Comparison of ENCODE assay signal across 1 cellular context in genomic region chr22:50185384-50186087, GRCh38.
A peak's percentile ranks its signal among the peaks of the same experiment; 100 is the strongest.
TF ChIP-seq lines count a peak whose summit lies in the region.

TRABD (plus strand) TSS chr22:50185913; CDS start chr22:50193061, 7,148 bp downstream.

TF ChIP-seq in K562, 482 proteins besides CTCF, POLR2A, EP300 and RAD21 (continued from another document):
- TF ChIP-seq ZBTB5 (IDR thresholded peaks at IDR 0.05) (no peak), ZNF217 (CRISPR knock-in tag; IDR thresholded peaks at IDR 0.05) (no peak), PTBP1 (IDR thresholded peaks at IDR 0.05; ENCODE audit: low read depth, low read length) (no peak), ZNF146 (CRISPR knock-in tag; IDR thresholded peaks at IDR 0.05; ENCODE audit: unreplicated experiment) (no peak), E2F4 (CRISPR knock-in tag; IDR thresholded peaks at IDR 0.05; ENCODE audit: low read depth) (no peak), PCBP2 (IDR thresholded peaks at IDR 0.05; ENCODE audit: low read depth, low read length, poor library complexity, severe bottlenecking) (no peak), ZNF133 (CRISPR knock-in tag; IDR thresholded peaks at IDR 0.05) (no peak), ZFX (CRISPR knock-in tag; IDR thresholded peaks at IDR 0.05) (no peak), POLR2G (IDR thresholded peaks at IDR 0.05; ENCODE audit: low read depth, low read length) (peak; percentile 64), CREB5 (CRISPR knock-in tag; IDR thresholded peaks at IDR 0.05) (no peak), AFF1 (IDR thresholded peaks at IDR 0.05; ENCODE audit: low read depth in 1 of 2, partially characterized antibody in 2 of 2) (peak in 1 of 2 experiments; percentile 79), CUX1 (CRISPR knock-in tag; IDR thresholded peaks at IDR 0.05) (no peak), ILK (tag; IDR thresholded peaks at IDR 0.05; ENCODE audit: borderline replicate concordance, low read depth) (no peak), E2F5 (CRISPR knock-in tag; IDR thresholded peaks at IDR 0.05) (no peak)
